Comparison of ENCODE assay signal across 20 cellular contexts in genomic region chr16:11446566-11447119, GRCh38.
DNase-seq lines count a peak whose midpoint lies in the region; ATAC-seq and TF ChIP-seq lines count a peak whose summit lies in the region.
"Had no signal": no experiment of that assay in that cellular context is flagged by ENCODE, and none has a peak within 500 bp of the region (broad histone marks: within the 10 kb centered on the region; RNA-seq: fewer than 3 reads in every experiment).

No MANE protein-coding gene starts in this region.

- no peak for TF ChIP-seq RAD21 in SK-N-SH (IDR thresholded peaks at IDR 0.05; ENCODE audit: low read length)

- H3K4me2 ChIP-seq in SK-N-SH = no peak overlapping the region
- H3K4me2 ChIP-seq: BLaER1 had no signal

- no peaks in the 10 kb centered on the region for H3K9me2 ChIP-seq in SK-N-SH

- no peaks in the 10 kb centered on the region for H3K9me3 Mint-ChIP-seq in immature natural killer cell
- H3K9me3 Mint-ChIP-seq: IgD-negative memory B cell had no signal

- no peaks in the 10 kb centered on the region for H3K79me2 ChIP-seq in SK-N-SH (ENCODE audit: insufficient read depth)

- ATAC-seq in SK-N-SH treated with all-trans-retinoic acid at 6 μM for 48 hours = no peak
- no peak for ATAC-seq in GM19463 (IDR thresholded peaks at IDR 0.05; ENCODE audit: unreplicated experiment)

- TF ChIP-seq CTCF in SK-N-SH (IDR thresholded peaks at IDR 0.05) = no peak

- CTCF ChIA-PET in SK-N-SH (lab: Yijun Ruan, JAX) = no interaction called here

- no peak overlapping the region for H3K4me3 ChIP-seq in SK-N-SH (ENCODE audit: low read depth in 2 of 2, low read length in 1 of 2)
- H3K4me3 ChIP-seq: BLaER1, SJCRH30 had no signal

- H3K36me3 Mint-ChIP-seq in immature natural killer cell = peaks cover 4 to 24% (median 24%) of the 10 kb centered on the region in 3 donors
- H3K36me3 Mint-ChIP-seq: CD4-positive, alpha-beta memory T cell had no signal

- no peaks in the 10 kb centered on the region; a peak in 1 of 4 replicates for H3K4me1 ChIP-seq in SK-N-SH (ENCODE audit: control insufficient read depth in 1 of 2, insufficient read depth in 2 of 2, low read depth in 1 of 2, low read length in 1 of 2)
- H3K4me1 ChIP-seq: BLaER1, SJCRH30 had no signal

- no peaks in the 10 kb centered on the region for H3K9me3 ChIP-seq in SK-N-SH
- H3K9me3 ChIP-seq: SJCRH30 had no signal

- no peaks in the 10 kb centered on the region for H3K27me3 ChIP-seq in SK-N-SH (ENCODE audit: insufficient read depth)
- H3K27me3 ChIP-seq: BLaER1, SJCRH30 had no signal

- no peaks in the 10 kb centered on the region for H3K4me1 Mint-ChIP-seq in immature natural killer cell
- H3K4me1 Mint-ChIP-seq: CD4-positive, alpha-beta memory T cell; IgD-negative memory B cell had no signal

- H3K9ac ChIP-seq in SK-N-SH = no peak overlapping the region
- H3K9ac ChIP-seq: BLaER1 had no signal

- no peak overlapping the region for H3K27ac ChIP-seq in SK-N-SH (ENCODE audit: low read depth in 2 of 2, low read length in 1 of 2)
- H3K27ac ChIP-seq: BLaER1, HL-60, SJCRH30 had no signal

- DNase-seq in SK-N-SH (peak; percentile 12), NCI-H146 treated with DMSO at 0.1 percent for 48 hours (lab: John Stamatoyannopoulos, UW; ENCODE audit: unreplicated experiment) (peak; percentile 9), NCI-H69 (lab: John Stamatoyannopoulos, UW) (peak; percentile 58), immature natural killer cell (no peak)
- no peak for DNase-seq in activated effector memory CD4-positive, alpha-beta T cell treated with anti-CD3 and anti-CD28 coated beads, Interleukin-2, amount 50 U/mL, for 16 hours
- DNase-seq: CD4-positive, alpha-beta memory T cell; DND-41; H7; Karpas-422; NCI-H1048; NCI-H2029 treated with DMSO at 0.1 percent for 48 hours; NCI-H510A; NCI-H82; SJCRH30; T-helper 2 cell had no signal

- no peaks in the 10 kb centered on the region for H3K27me3 Mint-ChIP-seq in immature natural killer cell (ENCODE audit: low read depth in 3 of 3)
- H3K27me3 Mint-ChIP-seq: CD4-positive, alpha-beta memory T cell had no signal

- H3K36me3 ChIP-seq in SK-N-SH (replicated peaks in 1 of 2; ENCODE audit: control insufficient read depth in 1 of 2, insufficient read depth in 2 of 2, low read length in 1 of 2) = no peaks in the 10 kb centered on the region
- H3K36me3 ChIP-seq: BLaER1, SJCRH30 had no signal

- H4K20me1 ChIP-seq in SK-N-SH (ENCODE audit: insufficient read depth) = no peaks in the 10 kb centered on the region
- H4K20me1 ChIP-seq: BLaER1 had no signal

- POLR2A ChIA-PET in SK-N-SH (lab: Yijun Ruan, JAX) = no interaction called here

- no peak overlapping the region for H2AFZ ChIP-seq in SK-N-SH (ENCODE audit: low read depth)

- H3F3A ChIP-seq in SK-N-SH (replicated peaks; ENCODE audit: insufficient read depth) = no peaks in the 10 kb centered on the region

- 60% methylated on average over 12 of the region's 12 CpGs for WGBS in SK-N-SH (ENCODE audit: low lambda C conversion rate)

- H3K27ac Mint-ChIP-seq in immature natural killer cell = no peak overlapping the region

- TF ChIP-seq EP300 in SK-N-SH (IDR thresholded peaks at IDR 0.05; ENCODE audit: borderline replicate concordance in 1 of 2, low read depth in 1 of 2, low read length in 1 of 2) = no peak

- H3K4me3 Mint-ChIP-seq in immature natural killer cell = no peak overlapping the region
- H3K4me3 Mint-ChIP-seq: CD4-positive, alpha-beta memory T cell; IgD-negative memory B cell had no signal

TF ChIP-seq in SK-N-SH, 30 proteins besides CTCF, POLR2A, EP300 and RAD21:
- no peak for TF ChIP-seq ELF1 (IDR thresholded peaks at IDR 0.05)

TF ChIP-seq in SK-N-SH treated with all-trans-retinoic acid at 6 μM for 48 hours, 23 proteins besides CTCF, POLR2A, EP300 and RAD21:
- TF ChIP-seq ZNF70 (CRISPR knock-in tag; IDR thresholded peaks at IDR 0.05) (no peak), ZFP30 (CRISPR knock-in tag; IDR thresholded peaks at IDR 0.05) (no peak)
- TF ChIP-seq, protein P1, sequence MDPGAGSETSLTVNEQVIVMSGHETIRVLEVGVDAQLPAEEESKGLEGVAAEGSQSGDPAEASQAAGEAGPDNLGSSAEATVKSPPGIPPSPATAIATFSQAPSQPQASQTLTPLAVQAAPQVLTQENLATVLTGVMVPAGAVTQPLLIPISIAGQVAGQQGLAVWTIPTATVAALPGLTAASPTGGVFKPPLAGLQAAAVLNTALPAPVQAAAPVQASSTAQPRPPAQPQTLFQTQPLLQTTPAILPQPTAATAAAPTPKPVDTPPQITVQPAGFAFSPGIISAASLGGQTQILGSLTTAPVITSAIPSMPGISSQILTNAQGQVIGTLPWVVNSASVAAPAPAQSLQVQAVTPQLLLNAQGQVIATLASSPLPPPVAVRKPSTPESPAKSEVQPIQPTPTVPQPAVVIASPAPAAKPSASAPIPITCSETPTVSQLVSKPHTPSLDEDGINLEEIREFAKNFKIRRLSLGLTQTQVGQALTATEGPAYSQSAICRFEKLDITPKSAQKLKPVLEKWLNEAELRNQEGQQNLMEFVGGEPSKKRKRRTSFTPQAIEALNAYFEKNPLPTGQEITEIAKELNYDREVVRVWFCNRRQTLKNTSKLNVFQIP (CRISPR knock-in tag; IDR thresholded peaks at IDR 0.05; ENCODE audit: borderline replicate concordance, low read depth) = no peak
TF ChIP-seq in SK-N-SH treated with all-trans-retinoic acid at 6 μM for 48 hours: peak in this region for 0.

Comparison
In these comparisons a context has a peak if more than half of its experiments do, and no peak if none do; other contexts are left out.
1. DNase-seq: peak in SK-N-SH (single experiment), NCI-H146 treated with DMSO at 0.1 percent for 48 hours (single experiment) and NCI-H69 (single experiment); none in activated effector memory CD4-positive, alpha-beta T cell treated with anti-CD3 and anti-CD28 coated beads, Interleukin-2, amount 50 U/mL, for 16 hours (single experiment) and immature natural killer cell (0 of 3).